18 cellular contexts compared by ENCODE assay signal in genomic region chr2:54528311-54528945, GRCh38.
A peak's percentile ranks its signal among the peaks of the same experiment; 100 is the strongest.
DNase-seq lines count a peak whose midpoint lies in the region; ATAC-seq, FAIRE-seq and TF ChIP-seq lines count a peak whose summit lies in the region.
"Had no signal": no experiment of that assay in that cellular context is flagged by ENCODE, and none has a peak within 500 bp of the region (broad histone marks: within the 10 kb centered on the region; RNA-seq: fewer than 3 reads in every experiment).

No MANE protein-coding gene starts in this region.

- H3K36me3 Mint-ChIP-seq in effector memory CD8-positive, alpha-beta T cell (ENCODE audit: insufficient read depth), result peaks cover 3% of the 10 kb centered on the region

- peak overlapping the region in 6 of 10 donors; percentile 45 to 86 (median 72) for H3K27ac ChIP-seq in heart right ventricle
- H3K27ac ChIP-seq: pancreas, SJCRH30, upper lobe of right lung had no signal

- no peaks in the 10 kb centered on the region for H3K4me1 Mint-ChIP-seq in effector memory CD8-positive, alpha-beta T cell (ENCODE audit: low read depth in 2 of 2)

- H3K36me3 ChIP-seq in heart right ventricle, result peaks cover 0 to 78% (median 41%) of the 10 kb centered on the region in 9 donors
- H3K36me3 ChIP-seq: pancreas had no signal

- peak; percentile 49 for FAIRE-seq in RCC 7860 (lab: Jason Lieb, UNC)
- FAIRE-seq: pancreas had no signal

- ATAC-seq in heart right ventricle, result peak in 2 of 8 donors; percentile 23 to 34
- no peak for ATAC-seq in Right ventricle myocardium inferior
- ATAC-seq in GM21381 (IDR thresholded peaks at IDR 0.05; ENCODE audit: unreplicated experiment), result no peak
- no peak for ATAC-seq in effector memory CD8-positive, alpha-beta T cell (replicated peaks)
- ATAC-seq: pancreas, upper lobe of right lung had no signal

- no peaks in the 10 kb centered on the region for H3K9me3 Mint-ChIP-seq in effector memory CD8-positive, alpha-beta T cell
- H3K9me3 Mint-ChIP-seq: activated naive CD4-positive, alpha-beta T cell treated with anti-CD3 and anti-CD28 coated beads for 36 hours; H9 had no signal

- no peaks in the 10 kb centered on the region for H3K27me3 ChIP-seq in heart right ventricle
- H3K27me3 ChIP-seq: pancreas, SJCRH30, upper lobe of right lung had no signal

- H3K4me1 ChIP-seq in heart right ventricle, result peaks cover 15 to 96% (median 82%) of the 10 kb centered on the region in 9 donors

- no peak for TF ChIP-seq CTCF in heart right ventricle (IDR thresholded peaks at IDR 0.05)

- 40 to 43% methylated on average over 1 of the region's 1 CpG for WGBS in heart right ventricle, 2 donors

- no peak overlapping the region for H3K4me3 ChIP-seq in heart right ventricle
- H3K4me3 ChIP-seq: pancreas, SJCRH30, upper lobe of right lung had no signal

- intact Hi-C loops in heart right ventricle (cut with DNase I), result loop anchor here in 6 of 10 donors (10.0 kb wide), 6 partner anchors 96 to 324 kb away; no protein-coding TSS in a partner anchor
- intact Hi-C loops in Right ventricle myocardium inferior (cut with DNase I), result no loop called here

- H3K27ac Mint-ChIP-seq in effector memory CD8-positive, alpha-beta T cell, result no peak overlapping the region
- H3K27ac Mint-ChIP-seq: activated naive CD4-positive, alpha-beta T cell treated with anti-CD3 and anti-CD28 coated beads for 36 hours had no signal

- no peak for DNase-seq in heart right ventricle
- DNase-seq in Right ventricle myocardium inferior (ENCODE audit: missing footprints), result no peak
- peak; percentile 62 for DNase-seq in RCC 7860 (ENCODE audit: low spot score)
- DNase-seq in glomerular visceral epithelial cell (ENCODE audit: extremely low spot score), result peak; percentile 73
- no peak for DNase-seq in SW480 (ENCODE audit: low spot score)
- DNase-seq in effector memory CD8-positive, alpha-beta T cell, result no peak
- DNase-seq in cortex of kidney (lab: John Stamatoyannopoulos, UW), result no peak
- DNase-seq: activated naive CD4-positive, alpha-beta T cell treated with anti-CD3 and anti-CD28 coated beads for 36 hours; GDM1; H9; hypothalamus; Kasumi-1; pancreas; SJCRH30; stimulated activated naive CD4-positive, alpha-beta T cell; T-helper 9 cell; upper lobe of right lung had no signal

- H3K9me3 ChIP-seq in heart right ventricle, result no peaks in the 10 kb centered on the region
- H3K9me3 ChIP-seq: pancreas, SJCRH30, upper lobe of right lung had no signal

- H3K4me3 Mint-ChIP-seq in effector memory CD8-positive, alpha-beta T cell, result no peak overlapping the region
- H3K4me3 Mint-ChIP-seq: activated naive CD4-positive, alpha-beta T cell treated with anti-CD3 and anti-CD28 coated beads for 36 hours; H9 had no signal

- no peaks in the 10 kb centered on the region for H3K27me3 Mint-ChIP-seq in effector memory CD8-positive, alpha-beta T cell

Comparison
In these comparisons a context has a peak if more than half of its experiments do, and no peak if none do; other contexts are left out.
1. DNase-seq: peak in RCC 7860 (single experiment) and glomerular visceral epithelial cell (single experiment); none in heart right ventricle (0 of 2), Right ventricle myocardium inferior (single experiment), SW480 (single experiment), effector memory CD8-positive, alpha-beta T cell (0 of 3) and cortex of kidney (single experiment).